In genomic region chrX:44019911-44020310, GRCh38 we compare ENCODE assay signal across 22 cellular contexts. TPM values are rescaled to one million over a fixed set of nuclear protein-coding genes. Genes with fewer than 3 reads are reported as not detected.
DNase-seq lines count a peak whose midpoint lies in the region; ATAC-seq lines count a peak whose summit lies in the region.
"Had no signal": no experiment of that assay in that cellular context is flagged by ENCODE, and none has a peak within 500 bp of the region (broad histone marks: within the 10 kb centered on the region; RNA-seq: fewer than 3 reads in every experiment).

No MANE protein-coding gene starts in this region.

- H3K36me3 Mint-ChIP-seq in activated T-cell treated with anti-CD3 and anti-CD28 coated beads, Interleukin-2, amount 50 U/mL, for 4 hours (ENCODE audit: insufficient read depth): no peaks in the 10 kb centered on the region
- H3K36me3 Mint-ChIP-seq in activated T-helper 17 cell treated with anti-CD3 and anti-CD28 coated beads, Interleukin-2, amount 50 U/mL, for 72 hours (ENCODE audit: low read depth): no peaks in the 10 kb centered on the region
- no peaks in the 10 kb centered on the region for H3K36me3 Mint-ChIP-seq in stimulated activated effector memory CD8-positive, alpha-beta T cell treated with anti-CD3 and anti-CD28 coated beads, Interleukin-12 subunit alpha, Interleukin-12 subunit beta, amount 100 ng/mL, for 72 hours
- H3K36me3 Mint-ChIP-seq: CD4-positive, CD25-positive, alpha-beta regulatory T cell; CD8-positive, alpha-beta T cell had no signal

- peak; percentile 34 to 59 for ATAC-seq in activated T-cell treated with anti-CD3 and anti-CD28 coated beads, Interleukin-2, amount 50 U/mL, for 4 hours
- ATAC-seq in activated T-helper 17 cell treated with anti-CD3 and anti-CD28 coated beads, Interleukin-2, amount 50 U/mL, for 72 hours (replicated peaks): peak; percentile 39
- ATAC-seq in stimulated activated effector memory CD8-positive, alpha-beta T cell treated with anti-CD3 and anti-CD28 coated beads, Interleukin-12 subunit alpha, Interleukin-12 subunit beta, amount 100 ng/mL, for 72 hours: peak; percentile 50
- no peak for ATAC-seq in GM21825 (IDR thresholded peaks at IDR 0.05; ENCODE audit: unreplicated experiment)
- ATAC-seq: CD8-positive, alpha-beta T cell; GM12878; GM23338; HCT116 had no signal

- H3K27ac ChIP-seq in caudate nucleus (ENCODE audit: low read depth, low read length): peak overlapping the region; percentile 66
- H3K27ac ChIP-seq: BLaER1, C4-2B had no signal

- H3K27ac Mint-ChIP-seq in activated T-helper 17 cell treated with anti-CD3 and anti-CD28 coated beads, Interleukin-2, amount 50 U/mL, for 72 hours: no peak overlapping the region
- H3K27ac Mint-ChIP-seq in stimulated activated effector memory CD8-positive, alpha-beta T cell treated with anti-CD3 and anti-CD28 coated beads, Interleukin-12 subunit alpha, Interleukin-12 subunit beta, amount 100 ng/mL, for 72 hours: no peak overlapping the region
- H3K27ac Mint-ChIP-seq: B cell; CD4-positive, CD25-positive, alpha-beta regulatory T cell; CD8-positive, alpha-beta T cell; GM23338; H9 had no signal

- no peak overlapping the region for H3K4me3 Mint-ChIP-seq in activated T-cell treated with anti-CD3 and anti-CD28 coated beads, Interleukin-2, amount 50 U/mL, for 4 hours
- H3K4me3 Mint-ChIP-seq in activated T-helper 17 cell treated with anti-CD3 and anti-CD28 coated beads, Interleukin-2, amount 50 U/mL, for 72 hours: no peak overlapping the region
- no peak overlapping the region for H3K4me3 Mint-ChIP-seq in stimulated activated effector memory CD8-positive, alpha-beta T cell treated with anti-CD3 and anti-CD28 coated beads, Interleukin-12 subunit alpha, Interleukin-12 subunit beta, amount 100 ng/mL, for 72 hours
- H3K4me3 Mint-ChIP-seq: B cell; CD4-positive, CD25-positive, alpha-beta regulatory T cell; CD8-positive, alpha-beta T cell; GM23338; H9 had no signal

- H3K4me1 Mint-ChIP-seq in activated T-cell treated with anti-CD3 and anti-CD28 coated beads, Interleukin-2, amount 50 U/mL, for 4 hours (ENCODE audit: low read depth): no peaks in the 10 kb centered on the region
- H3K4me1 Mint-ChIP-seq in activated T-helper 17 cell treated with anti-CD3 and anti-CD28 coated beads, Interleukin-2, amount 50 U/mL, for 72 hours: no peaks in the 10 kb centered on the region
- no peaks in the 10 kb centered on the region for H3K4me1 Mint-ChIP-seq in stimulated activated effector memory CD8-positive, alpha-beta T cell treated with anti-CD3 and anti-CD28 coated beads, Interleukin-12 subunit alpha, Interleukin-12 subunit beta, amount 100 ng/mL, for 72 hours
- H3K4me1 Mint-ChIP-seq: CD4-positive, CD25-positive, alpha-beta regulatory T cell; GM23338; H9 had no signal

- DNase-seq in activated T-cell treated with anti-CD3 and anti-CD28 coated beads, Interleukin-2, amount 50 U/mL, for 4 hours: no peak
- no peak for DNase-seq in activated T-cell treated with anti-CD3 and anti-CD28 coated beads, Interleukin-2, amount 50 U/mL, for 1 hour
- DNase-seq in caudate nucleus (lab: John Stamatoyannopoulos, UW): no peak
- DNase-seq in stimulated activated effector memory CD8-positive, alpha-beta T cell treated with anti-CD3 and anti-CD28 coated beads, Interleukin-12 subunit alpha, Interleukin-12 subunit beta, amount 100 ng/mL, for 72 hours (ENCODE audit: low spot score in 2 of 2): no peak
- DNase-seq in stimulated activated naive CD4-positive, alpha-beta T cell treated with Interleukin-2 at 50 U/mL for 16 hours (lab: John Stamatoyannopoulos, UW): no peak
- DNase-seq: Caco-2; CD4-positive, CD25-positive, alpha-beta regulatory T cell; CD8-positive, alpha-beta T cell; DMS 273 treated with DMSO at 0.1 percent for 48 hours; DMS79; EL; GDM1; H9 had no signal

- H3K9me3 Mint-ChIP-seq in activated T-cell treated with anti-CD3 and anti-CD28 coated beads, Interleukin-2, amount 50 U/mL, for 4 hours: no peaks in the 10 kb centered on the region
- no peaks in the 10 kb centered on the region for H3K9me3 Mint-ChIP-seq in activated T-helper 17 cell treated with anti-CD3 and anti-CD28 coated beads, Interleukin-2, amount 50 U/mL, for 72 hours
- H3K9me3 Mint-ChIP-seq in stimulated activated effector memory CD8-positive, alpha-beta T cell treated with anti-CD3 and anti-CD28 coated beads, Interleukin-12 subunit alpha, Interleukin-12 subunit beta, amount 100 ng/mL, for 72 hours: no peaks in the 10 kb centered on the region
- H3K9me3 Mint-ChIP-seq: CD4-positive, CD25-positive, alpha-beta regulatory T cell; CD8-positive, alpha-beta T cell; GM23338 had no signal

- H3K27me3 Mint-ChIP-seq in activated T-cell treated with anti-CD3 and anti-CD28 coated beads, Interleukin-2, amount 50 U/mL, for 4 hours (ENCODE audit: low read depth): no peaks in the 10 kb centered on the region
- H3K27me3 Mint-ChIP-seq in activated T-helper 17 cell treated with anti-CD3 and anti-CD28 coated beads, Interleukin-2, amount 50 U/mL, for 72 hours: no peaks in the 10 kb centered on the region
- H3K27me3 Mint-ChIP-seq: B cell had no signal

RNA-seq across cellular contexts. Expression of gene NDP, which starts 46.7 kb away (rescaled TPM):
- not detected for total RNA-seq in activated T-cell treated with anti-CD3 and anti-CD28 coated beads, Interleukin-2, amount 50 U/mL, for 4 hours
- total RNA-seq in activated T-helper 17 cell treated with anti-CD3 and anti-CD28 coated beads, Interleukin-2, amount 50 U/mL, for 72 hours: under 1 TPM in 1 of 2 donors, not detected in 1; 0.53 TPM
- total RNA-seq: A172; B cell; CD4-positive, CD25-positive, alpha-beta regulatory T cell; CD8-positive, alpha-beta T cell; GM12878; H9 had no signal
